ENCODE assay signal across 27 cellular contexts in the genomic region with DNA sequence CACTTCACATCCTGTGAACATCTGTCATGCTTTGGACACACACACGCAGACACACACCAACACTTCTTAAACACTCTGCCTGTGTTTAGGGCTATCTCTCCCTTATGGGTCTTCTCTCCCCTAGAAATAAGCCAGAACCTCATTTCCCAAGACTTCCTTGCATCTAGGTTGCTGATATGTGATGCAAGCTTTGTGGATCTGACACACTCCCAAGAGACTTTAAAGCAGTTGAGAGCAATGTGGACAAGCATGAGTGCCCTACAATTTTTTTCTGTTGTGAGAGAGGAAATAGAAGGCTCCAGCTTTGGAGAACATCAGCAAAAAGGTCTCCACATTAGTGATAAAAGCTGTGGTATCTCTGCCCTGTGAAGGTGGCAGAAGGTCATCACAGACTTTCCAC.
"Had no signal": no experiment of that assay in that cellular context is flagged by ENCODE, and none has a peak within 500 bp of the region (broad histone marks: within the 10 kb centered on the region; RNA-seq: fewer than 3 reads in every experiment).

No MANE protein-coding gene starts in this region.

- H3K4me3 Mint-ChIP-seq: activated CD4-positive, alpha-beta T cell treated with anti-CD3 and anti-CD28 coated beads, Interleukin-2, amount 10 ng/mL, durations not matched to agents 7 days and 5 days; activated CD8-positive, alpha-beta memory T cell treated with anti-CD3 and anti-CD28 coated beads, Interleukin-2, amount 10 ng/mL, durations not matched to agents 7 days and 5 days; activated CD8-positive, alpha-beta T cell treated with anti-CD3 and anti-CD28 coated beads for 36 hours; activated naive CD8-positive, alpha-beta T cell treated with anti-CD3 and anti-CD28 coated beads, Interleukin-2, amount 50 U/mL, for 24 hours; dendritic cell treated with granulocyte-macrophage colony-stimulating factor and Interleukin-4, amounts not matched to agents 40 ng/mL and 50 ng/mL, for 4 days; nephron; stimulated activated naive B cell treated with anti-CD40 and anti-IgM and Interleukin-4, amounts not matched to agents 10 μg/mL and 1 μg/mL and 100 μg/mL, for 72 hours; type B pancreatic cell had no signal

- H3K9me3 Mint-ChIP-seq: activated CD8-positive, alpha-beta T cell treated with anti-CD3 and anti-CD28 coated beads for 36 hours; dendritic cell treated with granulocyte-macrophage colony-stimulating factor and Interleukin-4, amounts not matched to agents 40 ng/mL and 50 ng/mL, for 4 days had no signal

- H3K4me1 ChIP-seq: ascending aorta had no signal

- H3K36me3 Mint-ChIP-seq: activated CD8-positive, alpha-beta memory T cell treated with anti-CD3 and anti-CD28 coated beads, Interleukin-2, amount 10 ng/mL, durations not matched to agents 7 days and 5 days; stimulated activated naive B cell treated with anti-CD40 and anti-IgM and Interleukin-4, amounts not matched to agents 10 μg/mL and 1 μg/mL and 100 μg/mL, for 72 hours; type B pancreatic cell had no signal

- H3K36me3 ChIP-seq: ascending aorta, brain microvascular endothelial cell, right lobe of liver, vagina, WERI-Rb-1 had no signal

- H3K27ac Mint-ChIP-seq: activated CD4-positive, alpha-beta T cell treated with anti-CD3 and anti-CD28 coated beads, Interleukin-2, amount 10 ng/mL, durations not matched to agents 7 days and 5 days; activated CD8-positive, alpha-beta memory T cell treated with anti-CD3 and anti-CD28 coated beads, Interleukin-2, amount 10 ng/mL, durations not matched to agents 7 days and 5 days; activated CD8-positive, alpha-beta T cell treated with anti-CD3 and anti-CD28 coated beads for 36 hours; activated naive CD8-positive, alpha-beta T cell treated with anti-CD3 and anti-CD28 coated beads, Interleukin-2, amount 50 U/mL, for 24 hours; dendritic cell treated with granulocyte-macrophage colony-stimulating factor and Interleukin-4, amounts not matched to agents 40 ng/mL and 50 ng/mL, for 4 days; nephron; stimulated activated naive B cell treated with anti-CD40 and anti-IgM and Interleukin-4, amounts not matched to agents 10 μg/mL and 1 μg/mL and 100 μg/mL, for 72 hours; type B pancreatic cell had no signal

- H3K27ac ChIP-seq: ascending aorta, brain microvascular endothelial cell, right lobe of liver, testis, vagina, WERI-Rb-1 had no signal

- DNase-seq: activated CD4-positive, alpha-beta T cell treated with anti-CD3 and anti-CD28 coated beads, Interleukin-2, amount 10 ng/mL, durations not matched to agents 7 days and 5 days; activated CD4-positive, CD25-positive, alpha-beta regulatory T cell treated with anti-CD3 and anti-CD28 coated beads, Interleukin-2, amount 50 U/mL, for 72 hours; activated CD8-positive, alpha-beta memory T cell treated with anti-CD3 and anti-CD28 coated beads, Interleukin-2, amount 10 ng/mL, durations not matched to agents 7 days and 5 days; activated CD8-positive, alpha-beta T cell treated with anti-CD3 and anti-CD28 coated beads for 36 hours; activated gamma-delta T cell; activated naive CD4-positive, alpha-beta T cell treated with anti-CD3 and anti-CD28 coated beads, Interleukin-2, amount 50 U/mL, for 16 hours; activated naive CD8-positive, alpha-beta T cell treated with anti-CD3 and anti-CD28 coated beads, Interleukin-2, amount 50 U/mL, for 24 hours; activated T-cell treated with anti-CD3 and anti-CD28 coated beads for 4 hours; brain microvascular endothelial cell; caudate nucleus; effector CD4-positive, alpha-beta T cell; foreskin melanocyte; hypothalamus; left cardiac atrium; nucleus accumbens; right lobe of liver; stimulated activated CD4-positive, alpha-beta T cell treated with anti-CD3 and anti-CD28 coated beads, Interleukin-2, amount 100 ng/mL, for 48 hours; stimulated activated CD8-positive, alpha-beta memory T cell treated with anti-CD3 and anti-CD28 coated beads, Interleukin-4, amount 100 ng/mL, for 48 hours; stimulated activated naive B cell treated with anti-CD40 and anti-IgM and Interleukin-4, amounts not matched to agents 10 μg/mL and 1 μg/mL and 100 μg/mL, for 72 hours; testis; WERI-Rb-1 had no signal

- H3K4me1 Mint-ChIP-seq: activated CD4-positive, alpha-beta T cell treated with anti-CD3 and anti-CD28 coated beads, Interleukin-2, amount 10 ng/mL, durations not matched to agents 7 days and 5 days; activated CD8-positive, alpha-beta memory T cell treated with anti-CD3 and anti-CD28 coated beads, Interleukin-2, amount 10 ng/mL, durations not matched to agents 7 days and 5 days; activated naive CD8-positive, alpha-beta T cell treated with anti-CD3 and anti-CD28 coated beads, Interleukin-2, amount 50 U/mL, for 24 hours; stimulated activated naive B cell treated with anti-CD40 and anti-IgM and Interleukin-4, amounts not matched to agents 10 μg/mL and 1 μg/mL and 100 μg/mL, for 72 hours had no signal

- ATAC-seq: activated CD8-positive, alpha-beta memory T cell treated with anti-CD3 and anti-CD28 coated beads, Interleukin-2, amount 10 ng/mL, durations not matched to agents 7 days and 5 days; activated CD8-positive, alpha-beta T cell treated with anti-CD3 and anti-CD28 coated beads for 36 hours; activated naive CD8-positive, alpha-beta T cell treated with anti-CD3 and anti-CD28 coated beads, Interleukin-2, amount 50 U/mL, for 24 hours had no signal

- H3K27me3 ChIP-seq: ascending aorta, brain microvascular endothelial cell, right lobe of liver, testis, vagina had no signal

- H3K4me2 ChIP-seq: smooth muscle cell had no signal

- H3K4me3 ChIP-seq: ascending aorta, right lobe of liver, smooth muscle cell, testis, vagina had no signal

- H3K27me3 Mint-ChIP-seq: activated CD4-positive, alpha-beta T cell treated with anti-CD3 and anti-CD28 coated beads, Interleukin-2, amount 10 ng/mL, durations not matched to agents 7 days and 5 days; activated CD8-positive, alpha-beta T cell treated with anti-CD3 and anti-CD28 coated beads for 36 hours had no signal

- H3K9me3 ChIP-seq: ascending aorta, right lobe of liver, testis, vagina had no signal
